1 cellular context compared by ENCODE assay signal in genomic region chr1:6579374-6580118, GRCh38.
TF ChIP-seq lines count a peak whose summit lies in the region.

Gene ZBTB48, plus strand, starts transcription at chr1:6579994. Its CDS starts 616 bp downstream, at chr1:6580610.

TF ChIP-seq in HepG2, 621 proteins besides CTCF, POLR2A, EP300 and RAD21 (continued from another document and continues in another):
- TF ChIP-seq POLR2G (IDR thresholded peaks at IDR 0.05; ENCODE audit: low read depth, low read length), result peak; percentile 83
- TF ChIP-seq PAXIP1 (CRISPR knock-in tag; conservative IDR thresholded peaks at IDR 0.05), result no peak; the same call in 1 of the 2 replicates
- TF ChIP-seq ZNF292 (CRISPR knock-in tag; IDR thresholded peaks at IDR 0.05; ENCODE audit: borderline replicate concordance, low read depth), result no peak
- no peak for TF ChIP-seq RFXAP (CRISPR knock-in tag; IDR thresholded peaks at IDR 0.05; ENCODE audit: borderline replicate concordance)
- TF ChIP-seq STAG1 (CRISPR knock-in tag; IDR thresholded peaks at IDR 0.05), result no peak
- no peak for TF ChIP-seq ZNF75D (CRISPR knock-in tag; IDR thresholded peaks at IDR 0.05; ENCODE audit: borderline replicate concordance)
- no peak for TF ChIP-seq PRDM15 (CRISPR knock-in tag; IDR thresholded peaks at IDR 0.05)
- no peak; the same call in 1 of the 2 replicates for TF ChIP-seq ZNF790 (CRISPR knock-in tag; IDR thresholded peaks at IDR 0.05; ENCODE audit: borderline replicate concordance)
- TF ChIP-seq ATM (IDR thresholded peaks at IDR 0.05; ENCODE audit: borderline replicate concordance), result no peak
- no peak for TF ChIP-seq FOXA3 (CRISPR knock-in tag; IDR thresholded peaks at IDR 0.05)
- TF ChIP-seq POLR2AphosphoS5 (IDR thresholded peaks at IDR 0.05; ENCODE audit: low read depth, low read length), result peak; percentile 81
- TF ChIP-seq, protein P1, sequence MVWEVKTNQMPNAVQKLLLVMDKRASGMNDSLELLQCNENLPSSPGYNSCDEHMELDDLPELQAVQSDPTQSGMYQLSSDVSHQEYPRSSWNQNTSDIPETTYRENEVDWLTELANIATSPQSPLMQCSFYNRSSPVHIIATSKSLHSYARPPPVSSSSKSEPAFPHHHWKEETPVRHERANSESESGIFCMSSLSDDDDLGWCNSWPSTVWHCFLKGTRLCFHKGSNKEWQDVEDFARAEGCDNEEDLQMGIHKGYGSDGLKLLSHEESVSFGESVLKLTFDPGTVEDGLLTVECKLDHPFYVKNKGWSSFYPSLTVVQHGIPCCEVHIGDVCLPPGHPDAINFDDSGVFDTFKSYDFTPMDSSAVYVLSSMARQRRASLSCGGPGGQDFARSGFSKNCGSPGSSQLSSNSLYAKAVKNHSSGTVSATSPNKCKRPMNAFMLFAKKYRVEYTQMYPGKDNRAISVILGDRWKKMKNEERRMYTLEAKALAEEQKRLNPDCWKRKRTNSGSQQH (CRISPR knock-in tag; IDR thresholded peaks at IDR 0.05; ENCODE audit: low read depth), result 0 out of 2 replicates have a peak, but pooled peaks have one; percentile 41
- peak; percentile 86 for TF ChIP-seq ZFX (CRISPR knock-in tag; IDR thresholded peaks at IDR 0.05; ENCODE audit: low read depth)
- TF ChIP-seq ZNF263 (CRISPR knock-in tag; IDR thresholded peaks at IDR 0.05), result peak; percentile 30; the same call in 1 of the 2 replicates
- peak; percentile 63; the same call in 1 of the 2 replicates for TF ChIP-seq ETV5 (CRISPR knock-in tag; IDR thresholded peaks at IDR 0.05; ENCODE audit: borderline replicate concordance)
- TF ChIP-seq KLF13 (CRISPR knock-in tag; IDR thresholded peaks at IDR 0.05), result 0 out of 2 replicates have a peak, but pooled peaks have one; percentile 26
- TF ChIP-seq MXD3 (CRISPR knock-in tag; IDR thresholded peaks at IDR 0.05), result no peak; the same call in 1 of the 2 replicates
- no peak for TF ChIP-seq SATB2 (CRISPR knock-in tag; IDR thresholded peaks at IDR 0.05)
- TF ChIP-seq AKAP8 (CRISPR knock-in tag; IDR thresholded peaks at IDR 0.05), result no peak
- TF ChIP-seq RNF2 (conservative IDR thresholded peaks at IDR 0.05; ENCODE audit: low read depth), result peak; percentile 82
- no peak for TF ChIP-seq NFE2L2 (IDR thresholded peaks at IDR 0.05; ENCODE audit: low read length)
- TF ChIP-seq FOXO1 (CRISPR knock-in tag; IDR thresholded peaks at IDR 0.05), result no peak; the same call in 1 of the 2 replicates
- TF ChIP-seq PTBP1 (IDR thresholded peaks at IDR 0.05; ENCODE audit: low read depth, low read length, poor library complexity, severe bottlenecking), result no peak
- TF ChIP-seq, protein P2, sequence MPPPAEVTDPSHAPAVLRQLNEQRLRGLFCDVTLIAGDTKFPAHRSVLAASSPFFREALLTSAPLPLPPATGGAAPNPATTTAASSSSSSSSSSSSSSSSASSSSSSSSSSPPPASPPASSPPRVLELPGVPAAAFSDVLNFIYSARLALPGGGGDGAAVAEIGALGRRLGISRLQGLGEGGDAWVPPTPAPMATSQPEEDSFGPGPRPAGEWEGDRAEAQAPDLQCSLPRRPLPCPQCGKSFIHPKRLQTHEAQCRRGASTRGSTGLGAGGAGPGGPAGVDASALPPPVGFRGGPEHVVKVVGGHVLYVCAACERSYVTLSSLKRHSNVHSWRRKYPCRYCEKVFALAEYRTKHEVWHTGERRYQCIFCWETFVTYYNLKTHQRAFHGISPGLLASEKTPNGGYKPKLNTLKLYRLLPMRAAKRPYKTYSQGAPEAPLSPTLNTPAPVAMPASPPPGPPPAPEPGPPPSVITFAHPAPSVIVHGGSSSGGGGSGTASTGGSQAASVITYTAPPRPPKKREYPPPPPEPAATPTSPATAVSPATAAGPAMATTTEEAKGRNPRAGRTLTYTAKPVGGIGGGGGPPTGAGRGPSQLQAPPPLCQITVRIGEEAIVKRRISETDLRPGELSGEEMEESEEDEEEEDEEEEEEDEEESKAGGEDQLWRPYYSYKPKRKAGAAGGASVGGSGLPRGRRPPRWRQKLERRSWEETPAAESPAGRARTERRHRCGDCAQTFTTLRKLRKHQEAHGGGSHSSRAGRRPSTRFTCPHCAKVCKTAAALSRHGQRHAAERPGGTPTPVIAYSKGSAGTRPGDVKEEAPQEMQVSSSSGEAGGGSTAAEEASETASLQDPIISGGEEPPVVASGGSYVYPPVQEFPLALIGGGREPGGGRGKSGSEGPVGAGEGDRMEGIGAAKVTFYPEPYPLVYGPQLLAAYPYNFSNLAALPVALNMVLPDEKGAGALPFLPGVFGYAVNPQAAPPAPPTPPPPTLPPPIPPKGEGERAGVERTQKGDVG (CRISPR knock-in tag; IDR thresholded peaks at IDR 0.05; ENCODE audit: borderline replicate concordance), result no peak; the same call in 1 of the 2 replicates
- TF ChIP-seq SRY (CRISPR knock-in tag; IDR thresholded peaks at IDR 0.05), result no peak
- 0 out of 2 replicates have a peak, but pooled peaks have one; percentile 42 for TF ChIP-seq ZNF296 (CRISPR knock-in tag; conservative IDR thresholded peaks at IDR 0.05)
- TF ChIP-seq ZBTB8A (CRISPR knock-in tag; IDR thresholded peaks at IDR 0.05; ENCODE audit: borderline replicate concordance, low read depth), result no peak
- TF ChIP-seq ZC3H4 (CRISPR knock-in tag; IDR thresholded peaks at IDR 0.05; ENCODE audit: borderline replicate concordance), result no peak
- TF ChIP-seq HHEX (CRISPR knock-in tag; IDR thresholded peaks at IDR 0.05), result no peak
- TF ChIP-seq SMYD3 (CRISPR knock-in tag; IDR thresholded peaks at IDR 0.05), result no peak
- TF ChIP-seq, protein P3, sequence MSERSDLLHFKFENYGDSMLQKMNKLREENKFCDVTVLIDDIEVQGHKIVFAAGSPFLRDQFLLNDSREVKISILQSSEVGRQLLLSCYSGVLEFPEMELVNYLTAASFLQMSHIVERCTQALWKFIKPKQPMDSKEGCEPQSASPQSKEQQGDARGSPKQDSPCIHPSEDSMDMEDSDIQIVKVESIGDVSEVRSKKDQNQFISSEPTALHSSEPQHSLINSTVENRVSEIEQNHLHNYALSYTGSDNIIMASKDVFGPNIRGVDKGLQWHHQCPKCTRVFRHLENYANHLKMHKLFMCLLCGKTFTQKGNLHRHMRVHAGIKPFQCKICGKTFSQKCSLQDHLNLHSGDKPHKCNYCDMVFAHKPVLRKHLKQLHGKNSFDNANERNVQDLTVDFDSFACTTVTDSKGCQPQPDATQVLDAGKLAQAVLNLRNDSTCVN (CRISPR knock-in tag; IDR thresholded peaks at IDR 0.05; ENCODE audit: borderline replicate concordance), result no peak; the same call in 1 of the 2 replicates
- TF ChIP-seq MZF1 (CRISPR knock-in tag; IDR thresholded peaks at IDR 0.05; ENCODE audit: borderline replicate concordance), result no peak
- TF ChIP-seq GPBP1L1 (CRISPR knock-in tag; IDR thresholded peaks at IDR 0.05), result no peak
- peak; percentile 86 for TF ChIP-seq THAP11 (CRISPR knock-in tag; IDR thresholded peaks at IDR 0.05)
- peak; percentile 32; the same call in 1 of the 2 replicates for TF ChIP-seq ZNF543 (CRISPR knock-in tag; IDR thresholded peaks at IDR 0.05)
- no peak for TF ChIP-seq BHLHE40 (IDR thresholded peaks at IDR 0.05; ENCODE audit: low read length)
- TF ChIP-seq DNMT1 (CRISPR knock-in tag; IDR thresholded peaks at IDR 0.05), result no peak
- TF ChIP-seq SP2 (CRISPR knock-in tag; IDR thresholded peaks at IDR 0.05), result peak; percentile 87
- 0 out of 2 replicates have a peak, but pooled peaks have one; percentile 32 for TF ChIP-seq ZC3H13 (CRISPR knock-in tag; IDR thresholded peaks at IDR 0.05)
- no peak for TF ChIP-seq PAF1 (CRISPR knock-in tag; IDR thresholded peaks at IDR 0.05)
- no peak for TF ChIP-seq ZNF549 (CRISPR knock-in tag; IDR thresholded peaks at IDR 0.05)
- no peak; the same call in 1 of the 2 replicates for TF ChIP-seq FOXC1 (CRISPR knock-in tag; IDR thresholded peaks at IDR 0.05; ENCODE audit: borderline replicate concordance)
- TF ChIP-seq RBM22 (optimal IDR thresholded peaks at IDR 0.05; ENCODE audit: low read length), result no peak
- peak; percentile 58; the same call in 1 of the 2 replicates for TF ChIP-seq ZNF605 (CRISPR knock-in tag; IDR thresholded peaks at IDR 0.05)
- no peak for TF ChIP-seq BCL6 (CRISPR knock-in tag; IDR thresholded peaks at IDR 0.05)
- TF ChIP-seq ZNF552 (CRISPR knock-in tag; IDR thresholded peaks at IDR 0.05; ENCODE audit: borderline replicate concordance), result no peak; the same call in 1 of the 2 replicates
- no peak for TF ChIP-seq ZFP41 (CRISPR knock-in tag; IDR thresholded peaks at IDR 0.05; ENCODE audit: borderline replicate concordance)
- TF ChIP-seq, protein P4, sequence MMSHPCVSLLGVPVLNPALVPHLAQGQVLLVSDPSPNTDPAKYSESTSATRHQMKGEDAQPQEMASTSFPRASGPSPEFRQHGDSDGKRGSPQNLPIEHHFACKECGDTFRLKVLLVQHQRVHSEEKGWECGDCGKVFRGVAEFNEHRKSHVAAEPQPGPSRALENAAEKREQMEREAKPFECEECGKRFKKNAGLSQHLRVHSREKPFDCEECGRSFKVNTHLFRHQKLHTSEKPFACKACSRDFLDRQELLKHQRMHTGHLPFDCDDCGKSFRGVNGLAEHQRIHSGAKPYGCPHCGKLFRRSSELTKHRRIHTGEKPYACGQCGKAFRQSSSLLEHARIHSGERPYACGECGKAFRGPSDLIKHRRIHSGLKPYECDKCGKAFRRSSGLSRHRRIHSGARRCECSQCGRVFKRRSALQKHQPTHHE (CRISPR knock-in tag; IDR thresholded peaks at IDR 0.05; ENCODE audit: borderline replicate concordance), result no peak
- TF ChIP-seq, protein P5, sequence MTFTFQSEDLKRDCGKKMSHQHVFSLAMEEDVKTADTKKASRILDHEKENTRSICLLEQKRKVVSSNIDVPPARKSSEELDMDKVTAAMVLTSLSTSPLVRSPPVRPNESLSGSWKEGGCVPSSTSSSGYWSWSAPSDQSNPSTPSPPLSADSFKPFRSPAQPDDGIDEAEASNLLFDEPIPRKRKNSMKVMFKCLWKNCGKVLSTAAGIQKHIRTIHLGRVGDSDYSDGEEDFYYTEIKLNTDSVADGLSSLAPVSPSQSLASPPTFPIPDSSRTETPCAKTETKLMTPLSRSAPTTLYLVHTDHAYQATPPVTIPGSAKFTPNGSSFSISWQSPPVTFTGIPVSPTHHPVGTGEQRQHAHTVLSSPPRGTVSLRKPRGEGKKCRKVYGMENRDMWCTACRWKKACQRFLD (CRISPR knock-in tag; IDR thresholded peaks at IDR 0.05; ENCODE audit: borderline replicate concordance), result 0 out of 2 replicates have a peak, but pooled peaks have one; percentile 48
- no peak for TF ChIP-seq THYN1 (CRISPR knock-in tag; IDR thresholded peaks at IDR 0.05; ENCODE audit: borderline replicate concordance, low read depth)
- TF ChIP-seq ZNF556 (CRISPR knock-in tag; IDR thresholded peaks at IDR 0.05; ENCODE audit: borderline replicate concordance), result 0 out of 2 replicates have a peak, but pooled peaks have one; percentile 42
- no peak for TF ChIP-seq ZNF841 (CRISPR knock-in tag; IDR thresholded peaks at IDR 0.05; ENCODE audit: borderline replicate concordance)
